In the genomic region with DNA sequence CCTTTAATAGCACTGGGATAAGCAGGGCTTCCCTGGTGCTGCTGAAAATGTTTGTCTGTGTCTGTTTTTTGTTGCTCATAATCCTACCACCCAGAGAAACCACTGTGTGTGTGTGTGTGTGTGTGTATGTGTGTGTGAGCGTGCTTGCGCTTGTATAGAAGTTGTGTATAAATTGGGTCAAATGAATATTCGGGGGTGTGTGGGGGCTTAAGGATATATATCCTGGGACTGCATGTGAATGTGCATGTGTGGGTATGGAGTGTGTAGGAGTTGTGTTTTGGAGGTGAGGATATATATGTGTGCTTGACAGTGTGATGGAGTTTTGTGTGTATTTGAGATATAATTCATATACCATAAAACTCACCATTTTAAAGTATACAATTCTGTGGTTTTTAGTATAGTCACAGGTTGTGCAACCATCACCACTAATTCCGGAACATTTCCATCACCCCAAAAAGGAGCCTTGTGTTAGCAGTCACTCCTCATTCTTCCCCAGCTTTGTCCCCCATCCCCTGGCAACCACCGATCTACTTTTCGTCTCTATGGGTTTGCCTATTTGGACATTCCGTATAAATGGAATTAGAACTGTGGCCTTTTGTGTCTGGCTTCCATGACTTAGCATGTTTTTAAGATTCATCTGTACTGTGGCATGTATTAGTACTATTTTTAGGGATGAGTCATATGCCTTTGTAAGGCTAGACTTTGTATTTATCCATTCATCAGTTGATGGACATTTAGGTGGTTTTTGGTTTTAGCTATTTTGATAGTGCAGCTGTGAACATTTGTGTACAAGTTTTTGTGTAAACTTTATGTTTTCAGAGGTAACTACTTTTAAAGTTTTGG, we compare ENCODE assay signal across 9 cellular contexts. TPM values are rescaled to one million over a fixed set of nuclear protein-coding genes. Genes with fewer than 3 reads are reported as not detected.
A peak's percentile ranks its signal among the peaks of the same experiment; 100 is the strongest.
DNase-seq lines count a peak whose midpoint lies in the region; ATAC-seq and TF ChIP-seq lines count a peak whose summit lies in the region.
"Had no signal": no experiment of that assay in that cellular context is flagged by ENCODE, and none has a peak within 500 bp of the region (broad histone marks: within the 10 kb centered on the region; RNA-seq: fewer than 3 reads in every experiment).

No MANE protein-coding gene starts in this region.

- no peak for TF ChIP-seq CTCF in GM13977 (IDR thresholded peaks at IDR 0.05; ENCODE audit: extremely low read depth, insufficient read depth, missing control alignments)

- in situ Hi-C loops in GM13977 (cut with MboI; ENCODE audit: low pct_unique_long_range_greater_than_20kb, low sequenced_read_pairs, unreplicated experiment) (no loop called here), SK-MEL-5 (cut with HindIII; ENCODE audit: low pct_unique_long_range_greater_than_20kb, low sequenced_read_pairs) (no loop called here)

- DNase-seq in GM13977 (ENCODE audit: low spot score) (peak; percentile 34), SK-MEL-5 (ENCODE audit: low read depth, low spot score) (peak; percentile 49), foreskin melanocyte (peak; percentile 90), NCI-H2081 (lab: John Stamatoyannopoulos, UW) (no peak), cerebellum (ENCODE audit: low spot score) (no peak)
- DNase-seq in stimulated activated CD4-positive, alpha-beta T cell treated with anti-CD3 and anti-CD28 coated beads, Interleukin-1b, Interleukin-23, amount 100 ng/mL, for 48 hours = no peak
- DNase-seq: stimulated activated CD8-positive, alpha-beta memory T cell treated with anti-CD3 and anti-CD28 coated beads, Interleukin-4, amount 100 ng/mL, for 48 hours had no signal

- peaks cover 29% of the 10 kb centered on the region for H3K36me3 Mint-ChIP-seq in stimulated activated memory B cell treated with anti-CD40 and anti-IgM and Interleukin-4, amounts not matched to agents 10 μg/mL and 1 μg/mL and 100 μg/mL, for 72 hours

- H3K4me3 Mint-ChIP-seq in stimulated activated memory B cell treated with anti-CD40 and anti-IgM and Interleukin-4, amounts not matched to agents 10 μg/mL and 1 μg/mL and 100 μg/mL, for 72 hours = no peak overlapping the region

- H3K9me3 Mint-ChIP-seq in stimulated activated memory B cell treated with anti-CD40 and anti-IgM and Interleukin-4, amounts not matched to agents 10 μg/mL and 1 μg/mL and 100 μg/mL, for 72 hours = no peaks in the 10 kb centered on the region

- peak overlapping the region; percentile 62 for H3K27ac Mint-ChIP-seq in stimulated activated memory B cell treated with anti-CD40 and anti-IgM and Interleukin-4, amounts not matched to agents 10 μg/mL and 1 μg/mL and 100 μg/mL, for 72 hours

- no peak for ATAC-seq in stimulated activated memory B cell treated with anti-CD40 and anti-IgM and Interleukin-4, amounts not matched to agents 10 μg/mL and 1 μg/mL and 100 μg/mL, for 72 hours
- no peak for ATAC-seq in HG02759 (IDR thresholded peaks at IDR 0.05; ENCODE audit: unreplicated experiment)

- no peaks in the 10 kb centered on the region for H3K27me3 Mint-ChIP-seq in stimulated activated memory B cell treated with anti-CD40 and anti-IgM and Interleukin-4, amounts not matched to agents 10 μg/mL and 1 μg/mL and 100 μg/mL, for 72 hours

- H3K4me1 Mint-ChIP-seq in stimulated activated memory B cell treated with anti-CD40 and anti-IgM and Interleukin-4, amounts not matched to agents 10 μg/mL and 1 μg/mL and 100 μg/mL, for 72 hours = peaks cover 83% of the 10 kb centered on the region

RNA-seq across cellular contexts. Expression of a gene that starts 25.6 kb away (rescaled TPM):
- 35.6 and 55.0 TPM in 2 replicates for total RNA-seq in SK-MEL-5 (2014; rRNA removed; shearing (Covaris generic))
- polyA plus RNA-seq in SK-MEL-5 (2015; cell fraction: cytosol; rRNA removed) = 21.2 and 21.8 TPM in 2 replicates
- polyA plus RNA-seq in SK-MEL-5 (2015; cell fraction: nucleus; rRNA removed) = 46.5 and 63.5 TPM in 2 replicates
- total RNA-seq in cerebellum = 49.5 TPM

RNA-seq across cellular contexts. Expression of a gene that starts 49.4 kb away (rescaled TPM):
- total RNA-seq in SK-MEL-5 (2014; rRNA removed; shearing (Covaris generic)) = 2.1 TPM in 1 of 2 replicates, not detected in the other
- polyA plus RNA-seq in SK-MEL-5 (2015; cell fraction: cytosol; rRNA removed) = not detected in 2 replicates
- not detected in 2 replicates for polyA plus RNA-seq in SK-MEL-5 (2015; cell fraction: nucleus; rRNA removed)
- 4.1 TPM for total RNA-seq in cerebellum

RNA-seq across cellular contexts. Expression of a gene that starts 56.4 kb away (rescaled TPM):
- 18.9 and 21.2 TPM in 2 replicates for total RNA-seq in SK-MEL-5 (2014; rRNA removed; shearing (Covaris generic))
- polyA plus RNA-seq in SK-MEL-5 (2015; cell fraction: cytosol; rRNA removed) = 30.1 and 36.2 TPM in 2 replicates
- 33.7 and 38.1 TPM in 2 replicates for polyA plus RNA-seq in SK-MEL-5 (2015; cell fraction: nucleus; rRNA removed)
- total RNA-seq in cerebellum = 11.8 TPM

Comparison
In these comparisons a context has a peak if more than half of its experiments do, and no peak if none do; other contexts are left out.
1. DNase-seq: peak in GM13977 (single experiment), SK-MEL-5 (single experiment) and foreskin melanocyte (single experiment); none in NCI-H2081 (0 of 2), cerebellum (single experiment) and stimulated activated CD4-positive, alpha-beta T cell treated with anti-CD3 and anti-CD28 coated beads, Interleukin-1b, Interleukin-23, amount 100 ng/mL, for 48 hours (single experiment).